ENCODE assay signal across 27 cellular contexts in the genomic region with DNA sequence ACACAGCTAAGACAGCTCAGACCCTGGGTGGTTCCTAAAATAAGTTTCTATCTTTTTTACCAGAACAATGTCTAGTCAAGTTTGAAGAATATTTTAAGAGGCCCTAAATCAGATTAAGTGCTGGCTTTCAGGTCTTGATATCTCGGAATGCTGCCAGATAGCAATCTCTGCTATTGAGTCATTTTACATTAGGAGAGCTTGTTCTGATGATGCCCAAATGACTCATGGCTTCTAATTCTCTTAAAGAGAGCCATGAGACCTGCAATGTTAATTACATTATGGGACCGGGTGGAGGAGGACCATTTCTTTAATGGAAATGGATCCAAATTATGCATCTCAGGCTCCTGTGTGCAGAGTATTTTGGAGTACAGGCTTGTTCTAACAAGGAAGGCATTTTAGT.
DNase-seq lines count a peak whose midpoint lies in the region; ATAC-seq and TF ChIP-seq lines count a peak whose summit lies in the region.
"Had no signal": no experiment of that assay in that cellular context is flagged by ENCODE, and none has a peak within 500 bp of the region (broad histone marks: within the 10 kb centered on the region; RNA-seq: fewer than 3 reads in every experiment).

No MANE protein-coding gene starts in this region.

- TF ChIP-seq CTCF in A673 (conservative IDR thresholded peaks at IDR 0.05; ENCODE audit: low read depth, low read length) = no peak

- no peaks in the 10 kb centered on the region for H3K27me3 ChIP-seq in A673 (replicated peaks; ENCODE audit: insufficient read depth, low read depth, low read length, poor library complexity)
- H3K27me3 ChIP-seq: esophagus squamous epithelium, MG63 had no signal

- intact Hi-C loops in A673 (cut with micrococcal nuclease; ENCODE audit: unreplicated experiment) = no loop called here

- CTCF ChIA-PET in A673 (lab: Charles Lee) = no interaction called here

- BruUV-seq in A673 (replicated peaks; lab: Mats Ljungman, UMichigan) = no TSS peak

- H3K4me1 ChIP-seq in A673 (ENCODE audit: insufficient read depth, low read length, poor library complexity, severe bottlenecking) = no peaks in the 10 kb centered on the region
- H3K4me1 ChIP-seq: esophagus squamous epithelium, parathyroid adenoma had no signal

- no peak overlapping the region for H3K27ac ChIP-seq in A673 (ENCODE audit: low read depth, low read length, poor library complexity, severe bottlenecking)
- H3K27ac ChIP-seq: esophagus squamous epithelium, HL-60, parathyroid adenoma had no signal

- H3K4me1 Mint-ChIP-seq in activated T-cell treated with anti-CD3 and anti-CD28 coated beads, Interleukin-2, amount 50 U/mL, for 72 hours (ENCODE audit: low read depth) = no peaks in the 10 kb centered on the region
- H3K4me1 Mint-ChIP-seq: IgD-negative memory B cell, nephron had no signal

- H3K27ac Mint-ChIP-seq in activated T-cell treated with anti-CD3 and anti-CD28 coated beads, Interleukin-2, amount 50 U/mL, for 72 hours = no peak overlapping the region
- H3K27ac Mint-ChIP-seq: activated naive CD4-positive, alpha-beta T cell treated with anti-CD3 and anti-CD28 coated beads, Interleukin-2, amount 50 U/mL, for 72 hours; IgD-negative memory B cell; nephron; type B pancreatic cell had no signal

- no peaks in the 10 kb centered on the region for H3K36me3 ChIP-seq in A673 (ENCODE audit: insufficient read depth, low read length, poor library complexity, severe bottlenecking)
- H3K36me3 ChIP-seq: esophagus squamous epithelium, MG63 had no signal

- POLR2A ChIA-PET in A673 (lab: Charles Lee; ENCODE audit: low non-redundant PET) = no interaction called here

- ATAC-seq in activated T-cell treated with anti-CD3 and anti-CD28 coated beads, Interleukin-2, amount 50 U/mL, for 72 hours (replicated peaks in 1 of 2) = no peak
- ATAC-seq: activated naive CD4-positive, alpha-beta T cell treated with anti-CD3 and anti-CD28 coated beads, Interleukin-2, amount 50 U/mL, for 72 hours; left lobe of liver; sciatic nerve had no signal

- no peaks in the 10 kb centered on the region for H3K27me3 Mint-ChIP-seq in activated T-cell treated with anti-CD3 and anti-CD28 coated beads, Interleukin-2, amount 50 U/mL, for 72 hours (ENCODE audit: low read depth)
- H3K27me3 Mint-ChIP-seq: IgD-negative memory B cell had no signal

- H3K36me3 Mint-ChIP-seq in activated T-cell treated with anti-CD3 and anti-CD28 coated beads, Interleukin-2, amount 50 U/mL, for 72 hours (ENCODE audit: insufficient read depth in 2 of 2) = no peaks in the 10 kb centered on the region
- H3K36me3 Mint-ChIP-seq: activated naive CD4-positive, alpha-beta T cell treated with anti-CD3 and anti-CD28 coated beads, Interleukin-2, amount 50 U/mL, for 72 hours; IgD-negative memory B cell; type B pancreatic cell had no signal

- no peaks in the 10 kb centered on the region for H3K9me3 ChIP-seq in A673 (ENCODE audit: low read depth, low read length, poor library complexity, severe bottlenecking)
- H3K9me3 ChIP-seq: esophagus squamous epithelium, MG63 had no signal

- no peaks in the 10 kb centered on the region for H3K9me3 Mint-ChIP-seq in activated T-cell treated with anti-CD3 and anti-CD28 coated beads, Interleukin-2, amount 50 U/mL, for 72 hours
- H3K9me3 Mint-ChIP-seq: IgD-negative memory B cell, nephron, type B pancreatic cell had no signal

- H3K4me3 Mint-ChIP-seq in activated T-cell treated with anti-CD3 and anti-CD28 coated beads, Interleukin-2, amount 50 U/mL, for 72 hours = no peak overlapping the region
- H3K4me3 Mint-ChIP-seq: IgD-negative memory B cell, nephron, type B pancreatic cell had no signal

- DNase-seq in A673 (ENCODE audit: low spot score) (peak; percentile 22), HT1080 (ENCODE audit: low read depth) (peak; percentile 46), amniotic epithelial cell (ENCODE audit: low read depth) (peak; percentile 2), iris pigment epithelial cell (ENCODE audit: low read depth) (peak; percentile 53), NCI-H1930 (lab: John Stamatoyannopoulos, UW) (no peak), AG20443 (ENCODE audit: low spot score) (no peak), HPDE6-E6E7 (ENCODE audit: extremely low spot score) (no peak)
- no peak for DNase-seq in activated T-cell treated with anti-CD3 and anti-CD28 coated beads, Interleukin-2, amount 50 U/mL, for 72 hours
- DNase-seq: activated CD4-positive, alpha-beta T cell treated with anti-CD3 and anti-CD28 coated beads for 48 hours; C1 segment of cervical spinal cord; effector memory CD4-positive, alpha-beta T cell; esophagus squamous epithelium; MG63; midbrain; NCI-H1436; NCI-H2171 treated with DMSO at 0.1 percent for 48 hours; NCI-H526 treated with DMSO at 0.1 percent for 48 hours; SHP77; stimulated activated CD8-positive, alpha-beta memory T cell treated with anti-CD3 and anti-CD28 coated beads, Interleukin-4, amount 100 ng/mL, for 48 hours had no signal

- H3K4me3 ChIP-seq in A673 (ENCODE audit: low read depth, low read length, poor library complexity, severe bottlenecking) = no peak overlapping the region
- H3K4me3 ChIP-seq: esophagus squamous epithelium, MG63 had no signal

Comparison
In these comparisons a context has a peak if more than half of its experiments do, and no peak if none do; other contexts are left out.
1. DNase-seq: peak in A673 (single experiment), HT1080 (single experiment), amniotic epithelial cell (single experiment) and iris pigment epithelial cell (single experiment); none in NCI-H1930 (0 of 2), AG20443 (single experiment), activated T-cell treated with anti-CD3 and anti-CD28 coated beads, Interleukin-2, amount 50 U/mL, for 72 hours (0 of 2) and HPDE6-E6E7 (single experiment).